Comparison of ENCODE assay signal across 27 cellular contexts in genomic region chr18:9365406-9365805, GRCh38. TPM values are rescaled to one million over a fixed set of nuclear protein-coding genes. Genes with fewer than 3 reads are reported as not detected.
DNase-seq lines count a peak whose midpoint lies in the region; ATAC-seq, FAIRE-seq and TF ChIP-seq lines count a peak whose summit lies in the region.
"Had no signal": no experiment of that assay in that cellular context is flagged by ENCODE, and none has a peak within 500 bp of the region (broad histone marks: within the 10 kb centered on the region; RNA-seq: fewer than 3 reads in every experiment).

No MANE protein-coding gene starts in this region.

- H3K4me2 ChIP-seq in GM23338 (no peak overlapping the region), H1 (ENCODE audit: insufficient read depth in 1 of 2, low read depth in 2 of 2, low read length in 2 of 2) (no peak overlapping the region)

- H3K9ac ChIP-seq in H1 (replicated peaks in 1 of 4; ENCODE audit: extremely low read depth in 1 of 4, low read depth in 3 of 4, low read length in 3 of 4): no peak overlapping the region

- H3K27me3 Mint-ChIP-seq in GM23338 (ENCODE audit: insufficient read depth, low read depth, poor library complexity) (peaks cover 1% of the 10 kb centered on the region), mesothelial cell of epicardium (ENCODE audit: low read depth) (no peaks in the 10 kb centered on the region)
- H3K27me3 Mint-ChIP-seq: activated naive CD8-positive, alpha-beta T cell treated with anti-CD3 and anti-CD28 coated beads, Interleukin-2, amount 10 ng/mL, durations not matched to agents 7 days and 5 days; CD4-positive, CD25-positive, alpha-beta regulatory T cell; dendritic cell treated with granulocyte-macrophage colony-stimulating factor and Interleukin-4, amounts not matched to agents 40 ng/mL and 50 ng/mL, for 4 days; stimulated activated memory B cell treated with anti-CD40 and anti-IgM and Interleukin-4, amounts not matched to agents 10 μg/mL and 1 μg/mL and 100 μg/mL, for 72 hours had no signal

- H3K9me2 ChIP-seq in GM23338 (ENCODE audit: insufficient read depth): no peaks in the 10 kb centered on the region

- TF ChIP-seq CTCF in GM23338 (conservative IDR thresholded peaks at IDR 0.05; ENCODE audit: low read depth in 2 of 2): no peak
- no peak for TF ChIP-seq CTCF in RWPE2 (IDR thresholded peaks at IDR 0.05; ENCODE audit: poor library complexity, severe bottlenecking)
- TF ChIP-seq CTCF in H1 (IDR thresholded peaks at IDR 0.05; ENCODE audit: control extremely low read depth in 1 of 3, insufficient read depth in 1 of 3, low read depth in 1 of 3, low read length in 3 of 3): no peak
- TF ChIP-seq CTCF in mesothelial cell of epicardium (IDR thresholded peaks at IDR 0.05; ENCODE audit: unreplicated experiment): no peak
- no peak for TF ChIP-seq CTCF in A673 (conservative IDR thresholded peaks at IDR 0.05; ENCODE audit: low read depth, low read length)

- H2BK12ac ChIP-seq in H1 (ENCODE audit: low read depth, low read length): no peak overlapping the region

- H2BK120ac ChIP-seq in H1 (replicated peaks; ENCODE audit: low read depth, low read length): no peak overlapping the region

- H4K8ac ChIP-seq in H1 (ENCODE audit: extremely low read depth, insufficient read depth, low read length): no peak overlapping the region

- H2AK5ac ChIP-seq in H1 (ENCODE audit: low read depth, low read length): 0 out of 2 replicates have a peak overlapping the region, but pooled peaks have one; percentile 19

- H3K14ac ChIP-seq in H1 (ENCODE audit: insufficient read length): no peak overlapping the region

- H3K9me3 ChIP-seq in RWPE2 (ENCODE audit: severe bottlenecking): no peaks in the 10 kb centered on the region
- H3K9me3 ChIP-seq in H1 (ENCODE audit: insufficient read depth in 2 of 2, low read depth in 1 of 2, low read length in 1 of 2): peaks cover 4 to 8% of the 10 kb centered on the region in 2 experiments; a peak in 3 of 4 replicates
- no peaks in the 10 kb centered on the region for H3K9me3 ChIP-seq in A673 (ENCODE audit: low read depth, low read length, poor library complexity, severe bottlenecking)
- H3K9me3 ChIP-seq: suprapubic skin, vagina had no signal

- DNase-seq in GM23338 (ENCODE audit: low spot score) (no peak), RWPE2 (ENCODE audit: low spot score) (no peak), H1 (ENCODE audit: low read depth in 1 of 2, low spot score in 2 of 2) (no peak), mesothelial cell of epicardium (ENCODE audit: low spot score in 2 of 2, unreplicated experiment in 2 of 2) (no peak), A673 (ENCODE audit: low spot score) (no peak), GM19238 (ENCODE audit: insufficient read length, low spot score) (no peak), NCI-H69 (lab: John Stamatoyannopoulos, UW) (no peak)
- DNase-seq: activated CD4-positive, alpha-beta T cell treated with anti-CD3 and anti-CD28 coated beads, Interleukin-2, amount 50 U/mL, for 4 hours; activated CD8-positive, alpha-beta memory T cell treated with anti-CD3 and anti-CD28 coated beads, Interleukin-2, amount 50 U/mL, for 4 hours; activated naive CD8-positive, alpha-beta T cell treated with anti-CD3 and anti-CD28 coated beads, Interleukin-2, amount 10 ng/mL, durations not matched to agents 7 days and 5 days; CD4-positive, CD25-positive, alpha-beta regulatory T cell; NCI-H1105 treated with DMSO at 0.1 percent for 48 hours; NCI-H2029 treated with DMSO at 0.1 percent for 48 hours; NCI-H226; small intestine had no signal

- FAIRE-seq in H1 (lab: Jason Lieb, UNC): no peak
- FAIRE-seq: endometrium, G401.6, HepG2, small intestine had no signal

- POLR2A ChIA-PET in H1 (lab: Charles Lee; ENCODE audit: partially characterized antibody): no interaction called here
- POLR2A ChIA-PET in A673 (lab: Charles Lee; ENCODE audit: low non-redundant PET): no interaction called here

- H3K79me2 ChIP-seq in GM23338 (replicated peaks; ENCODE audit: insufficient read depth) (no peaks in the 10 kb centered on the region), H1 (ENCODE audit: control insufficient read depth in 1 of 2, insufficient read depth in 2 of 2, low read length in 2 of 2) (no peaks in the 10 kb centered on the region)

- no peaks in the 10 kb centered on the region for H4K20me1 ChIP-seq in GM23338 (replicated peaks; ENCODE audit: insufficient read depth)
- no peaks in the 10 kb centered on the region for H4K20me1 ChIP-seq in H1 (replicated peaks in 1 of 2; ENCODE audit: control insufficient read depth in 1 of 2, insufficient read depth in 2 of 2, low read length in 2 of 2)

- CTCF ChIA-PET in H1 (lab: Charles Lee; ENCODE audit: partially characterized antibody) (interaction anchor here (0.7 to 3.4 kb wide), 17 partner anchors 8 to 206 kb away, joined by 3 to 21 read pairs (median 4); no protein-coding TSS in a partner anchor), A673 (lab: Charles Lee) (no interaction called here)

- ATAC-seq in GM23338 (no peak), RWPE2 (ENCODE audit: low read depth) (0 out of 3 replicates have a peak, but pooled peaks have one; percentile 16), HG02981 (IDR thresholded peaks at IDR 0.05; ENCODE audit: unreplicated experiment) (no peak)
- ATAC-seq: HepG2; stimulated activated memory B cell treated with anti-CD40 and anti-IgM and Interleukin-4, amounts not matched to agents 10 μg/mL and 1 μg/mL and 100 μg/mL, for 72 hours had no signal

- no peak overlapping the region for H3K18ac ChIP-seq in H1 (ENCODE audit: extremely low read depth, low read length)

- no peak overlapping the region for H3K23ac ChIP-seq in H1 (ENCODE audit: insufficient read length)

- H3K27ac ChIP-seq in GM23338 (ENCODE audit: low read depth) (0 out of 2 replicates have a peak overlapping the region, but pooled peaks have one; percentile 11), RWPE2 (ENCODE audit: poor library complexity, severe bottlenecking) (no peak overlapping the region), H1 (ENCODE audit: low read depth, low read length) (no peak overlapping the region), A673 (ENCODE audit: low read depth, low read length, poor library complexity, severe bottlenecking) (no peak overlapping the region)
- H3K27ac ChIP-seq: suprapubic skin, vagina, WERI-Rb-1 had no signal

- no peaks in the 10 kb centered on the region for H3F3A ChIP-seq in GM23338 (replicated peaks; ENCODE audit: low read depth)

- no peak for TF ChIP-seq EP300 in H1 (IDR thresholded peaks at IDR 0.05; ENCODE audit: borderline replicate concordance in 1 of 2, low read depth in 2 of 2, low read length in 2 of 2)

- no peak overlapping the region for H2BK20ac ChIP-seq in H1 (ENCODE audit: low read length)

- no peak overlapping the region for H3K27ac Mint-ChIP-seq in GM23338
- H3K27ac Mint-ChIP-seq in mesothelial cell of epicardium: peak overlapping the region; percentile 53
- H3K27ac Mint-ChIP-seq: activated naive CD8-positive, alpha-beta T cell treated with anti-CD3 and anti-CD28 coated beads, Interleukin-2, amount 10 ng/mL, durations not matched to agents 7 days and 5 days; activated T-helper 2 cell treated with anti-CD3 and anti-CD28 coated beads, Interferon-gamma antibody, Interleukin-2, Interleukin-4, amounts not matched to agents 10 μg/mL and 5 μg/mL and 100 μg/mL, durations not matched to agents 14 hours and 24 hours and 36 hours; CD4-positive, CD25-positive, alpha-beta regulatory T cell; dendritic cell treated with granulocyte-macrophage colony-stimulating factor and Interleukin-4, amounts not matched to agents 40 ng/mL and 50 ng/mL, for 4 days; stimulated activated memory B cell treated with anti-CD40 and anti-IgM and Interleukin-4, amounts not matched to agents 10 μg/mL and 1 μg/mL and 100 μg/mL, for 72 hours; T-helper 1 cell treated with Interleukin-12 subunit alpha and Interleukin-12 subunit beta and Interleukin-4 antibody, amounts not matched to agents 30 μg/mL and 1 μg/mL, for 36 hours had no signal

- H3K4me3 Mint-ChIP-seq in GM23338 (no peak overlapping the region), mesothelial cell of epicardium (no peak overlapping the region)
- H3K4me3 Mint-ChIP-seq: activated naive CD8-positive, alpha-beta T cell treated with anti-CD3 and anti-CD28 coated beads, Interleukin-2, amount 10 ng/mL, durations not matched to agents 7 days and 5 days; CD4-positive, CD25-positive, alpha-beta regulatory T cell; dendritic cell treated with granulocyte-macrophage colony-stimulating factor and Interleukin-4, amounts not matched to agents 40 ng/mL and 50 ng/mL, for 4 days; stimulated activated memory B cell treated with anti-CD40 and anti-IgM and Interleukin-4, amounts not matched to agents 10 μg/mL and 1 μg/mL and 100 μg/mL, for 72 hours; T-helper 1 cell treated with Interleukin-12 subunit alpha and Interleukin-12 subunit beta and Interleukin-4 antibody, amounts not matched to agents 30 μg/mL and 1 μg/mL, for 36 hours had no signal

- peaks cover 9% of the 10 kb centered on the region for H3K4me1 Mint-ChIP-seq in GM23338
- H3K4me1 Mint-ChIP-seq in mesothelial cell of epicardium: peaks cover 27% of the 10 kb centered on the region
- H3K4me1 Mint-ChIP-seq: activated naive CD8-positive, alpha-beta T cell treated with anti-CD3 and anti-CD28 coated beads, Interleukin-2, amount 10 ng/mL, durations not matched to agents 7 days and 5 days; stimulated activated memory B cell treated with anti-CD40 and anti-IgM and Interleukin-4, amounts not matched to agents 10 μg/mL and 1 μg/mL and 100 μg/mL, for 72 hours had no signal

- TF ChIP-seq RAD21 in H1 (IDR thresholded peaks at IDR 0.05 in 1 of 2, conservative IDR thresholded peaks at IDR 0.05 in 1 of 2; ENCODE audit: low read depth in 2 of 2, low read length in 2 of 2): no peak

- H4K5ac ChIP-seq in H1 (ENCODE audit: insufficient read length, low read depth, low read length): no peak overlapping the region

- H3K4me3 ChIP-seq in GM23338: no peak overlapping the region
- no peak overlapping the region for H3K4me3 ChIP-seq in RWPE2 (ENCODE audit: severe bottlenecking)
- no peak overlapping the region for H3K4me3 ChIP-seq in H1 (ENCODE audit: extremely low read depth in 1 of 4, insufficient read depth in 2 of 4, low read depth in 3 of 4, low read length in 4 of 4)
- H3K4me3 ChIP-seq in A673 (ENCODE audit: low read depth, low read length, poor library complexity, severe bottlenecking): no peak overlapping the region
- H3K4me3 ChIP-seq: lung, suprapubic skin, vagina had no signal

- H3K9me3 Mint-ChIP-seq in GM23338 (peaks cover 12% of the 10 kb centered on the region; the same call in 2 of the 3 replicates), mesothelial cell of epicardium (no peaks in the 10 kb centered on the region)
- H3K9me3 Mint-ChIP-seq: activated naive CD8-positive, alpha-beta T cell treated with anti-CD3 and anti-CD28 coated beads, Interleukin-2, amount 10 ng/mL, durations not matched to agents 7 days and 5 days; activated T-helper 2 cell treated with anti-CD3 and anti-CD28 coated beads, Interferon-gamma antibody, Interleukin-2, Interleukin-4, amounts not matched to agents 10 μg/mL and 5 μg/mL and 100 μg/mL, durations not matched to agents 14 hours and 24 hours and 36 hours; dendritic cell treated with granulocyte-macrophage colony-stimulating factor and Interleukin-4, amounts not matched to agents 40 ng/mL and 50 ng/mL, for 4 days; T-helper 1 cell treated with Interleukin-12 subunit alpha and Interleukin-12 subunit beta and Interleukin-4 antibody, amounts not matched to agents 30 μg/mL and 1 μg/mL, for 36 hours had no signal

- no peaks in the 10 kb centered on the region for H3K79me1 ChIP-seq in H1 (ENCODE audit: low read depth, low read length)

- BruUV-seq in A673 (replicated peaks; lab: Mats Ljungman, UMichigan): no TSS peak

- no peak overlapping the region for H3K56ac ChIP-seq in H1 (replicated peaks; ENCODE audit: insufficient read length, low read depth, low read length)

- H3K4me1 ChIP-seq in GM23338 (ENCODE audit: insufficient read depth) (no peaks in the 10 kb centered on the region), RWPE2 (ENCODE audit: insufficient read depth, poor library complexity, severe bottlenecking) (peaks cover 28% of the 10 kb centered on the region), H1 (replicated peaks in 1 of 4; ENCODE audit: control insufficient read depth in 3 of 4, insufficient read depth in 4 of 4, low read length in 3 of 4) (peaks cover 0 to 7% (median 1%) of the 10 kb centered on the region in 4 experiments; a peak in 3 of 7 replicates), A673 (ENCODE audit: insufficient read depth, low read length, poor library complexity, severe bottlenecking) (peaks cover 5% of the 10 kb centered on the region)
- H3K4me1 ChIP-seq: vagina had no signal

- H3K23me2 ChIP-seq in H1 (ENCODE audit: low read depth, low read length): no peaks in the 10 kb centered on the region

- H4K91ac ChIP-seq in H1 (replicated peaks; ENCODE audit: insufficient read length, low read length): no peak overlapping the region

- intact Hi-C loops in A673 (cut with micrococcal nuclease; ENCODE audit: unreplicated experiment): no loop called here

- H2AFZ ChIP-seq in GM23338 (no peak overlapping the region), H1 (ENCODE audit: low read length) (no peak overlapping the region)

- H2BK5ac ChIP-seq in H1 (ENCODE audit: low read depth, low read length): no peak overlapping the region

- no peak overlapping the region for H3K4ac ChIP-seq in H1 (replicated peaks; ENCODE audit: insufficient read length, low read depth, low read length)

- H2BK15ac ChIP-seq in H1 (ENCODE audit: low read length): no peak overlapping the region

- no peaks in the 10 kb centered on the region for H3K27me3 ChIP-seq in GM23338 (ENCODE audit: insufficient read depth)
- H3K27me3 ChIP-seq in RWPE2 (ENCODE audit: insufficient read depth, poor library complexity, severe bottlenecking): no peaks in the 10 kb centered on the region
- no peaks in the 10 kb centered on the region for H3K27me3 ChIP-seq in H1 (replicated peaks in 1 of 4; ENCODE audit: control insufficient read depth in 3 of 4, extremely low read depth in 1 of 4, insufficient read depth in 3 of 4, low read length in 3 of 4)
- H3K27me3 ChIP-seq in A673 (replicated peaks; ENCODE audit: insufficient read depth, low read depth, low read length, poor library complexity): no peaks in the 10 kb centered on the region
- H3K27me3 ChIP-seq: suprapubic skin, vagina had no signal

- H3K36me3 ChIP-seq in GM23338 (ENCODE audit: insufficient read depth) (no peaks in the 10 kb centered on the region), RWPE2 (ENCODE audit: low read depth) (peaks cover 6% of the 10 kb centered on the region), H1 (ENCODE audit: control insufficient read depth in 2 of 4, insufficient read depth in 4 of 4, low read length in 3 of 4) (peaks cover 0 to 7% (median 1%) of the 10 kb centered on the region in 4 experiments; a peak in 2 of 8 replicates), A673 (ENCODE audit: insufficient read depth, low read length, poor library complexity, severe bottlenecking) (no peaks in the 10 kb centered on the region)
- H3K36me3 ChIP-seq: WERI-Rb-1 had no signal

- TF ChIP-seq POLR2A in H1 (IDR thresholded peaks at IDR 0.05; ENCODE audit: control extremely low read depth in 1 of 2, low read depth in 2 of 2, low read length in 2 of 2): no peak

- H3K36me3 Mint-ChIP-seq in GM23338 (ENCODE audit: low read depth): peaks cover 20% of the 10 kb centered on the region
- peaks cover 32% of the 10 kb centered on the region for H3K36me3 Mint-ChIP-seq in mesothelial cell of epicardium

- WGBS in H1 (ENCODE audit: extremely low coverage in 1 of 2, insufficient coverage in 1 of 2, insufficient read length in 1 of 2, insufficient replicate concordance in 2 of 2, low coverage in 1 of 2, low lambda C conversion rate in 2 of 2, missing lambda C conversion rate in 1 of 2), 2 experiments: 92% methylated on average over 6 of the region's 7 CpGs; no CpG with 5 or more reads in 1 of the 2 experiments

RNA-seq across cellular contexts. Expression of gene TWSG1, which starts 30.8 kb away (rescaled TPM):
- 29.0 and 29.1 TPM in 2 replicates for total RNA-seq in GM23338 (2014; rRNA removed; shearing (Covaris generic))
- 10.2 and 11.5 TPM in 2 replicates for polyA plus RNA-seq in GM23338 (2016; fragmentation: Nextera tagmentation; extraction: Ambion mirVana)
- 19.1 and 19.8 TPM in 2 replicates for total RNA-seq in H1 (2021; fragmentation: NEBNext Ultra II Directional; extraction: Animal tissue kit (Norgen Biotek cat#: 25700))
- 11.8 TPM in 2 replicates for polyA plus RNA-seq in H1 (2011; rRNA removed)
- 10.6 TPM for polyA plus RNA-seq in H1 (2011; cell fraction: cytosol; rRNA removed)
- polyA plus RNA-seq in H1 (2011; cell fraction: nucleus; rRNA removed): 13.8 TPM
- polyA plus RNA-seq in H1 (2012, experiment 1 of 2): 15.5 to 24.9 TPM (median 20.0 TPM) in 4 replicates
- polyA plus RNA-seq in H1 (2012, experiment 2 of 2): 1.2 TPM
- polyA plus RNA-seq in H1 (2013, experiment 1 of 2): 13.9 TPM
- 15.6 TPM for polyA plus RNA-seq in H1 (2013, experiment 2 of 2)
- polyA minus RNA-seq in H1 (2011; rRNA and poly(A)+ RNA removed): 40.6 and 49.2 TPM in 2 replicates
- 11.2 TPM for polyA minus RNA-seq in H1 (2011; cell fraction: cytosol; rRNA and poly(A)+ RNA removed)
- 21.1 TPM for polyA minus RNA-seq in H1 (2011; cell fraction: nucleus; rRNA and poly(A)+ RNA removed)
- total RNA-seq in mesothelial cell of epicardium: 57.2 to 60.2 TPM (median 59.8 TPM) in 3 replicates
- 33.6 and 34.9 TPM in 2 replicates for total RNA-seq in A673 (2021)
